In the genomic region with DNA sequence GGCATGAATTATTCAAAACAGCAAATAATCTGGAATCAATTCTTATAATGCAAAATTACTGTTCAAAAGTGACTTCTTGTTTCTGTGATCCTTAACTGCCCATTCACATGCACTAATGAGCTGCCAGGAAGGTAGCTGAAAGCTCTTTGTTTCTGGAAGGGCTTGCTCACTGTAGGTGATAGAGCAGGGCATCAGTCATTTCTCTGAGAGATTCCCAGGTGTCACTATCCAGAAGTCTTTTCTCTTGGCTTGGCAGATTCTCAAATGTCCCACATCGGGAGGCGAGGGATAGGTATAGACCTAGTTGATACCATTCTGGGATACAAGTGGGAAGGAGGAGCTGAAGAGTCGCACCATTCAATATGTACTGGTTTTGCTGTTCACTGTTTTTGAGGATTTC, we compare ENCODE assay signal across 8 cellular contexts. TPM values are rescaled to one million over a fixed set of nuclear protein-coding genes. Genes with fewer than 3 reads are reported as not detected.
"Had no signal": no experiment of that assay in that cellular context is flagged by ENCODE, and none has a peak within 500 bp of the region (broad histone marks: within the 10 kb centered on the region; RNA-seq: fewer than 3 reads in every experiment).

No MANE protein-coding gene starts in this region.

- H3K9me3 ChIP-seq: HAP-1 had no signal

- H3K4me1 ChIP-seq: HAP-1 had no signal

- DNase-seq: GM23248, GOT3, H7, HFFc6 had no signal

- H2AFZ ChIP-seq: GM23248 had no signal

- H3K4me3 ChIP-seq: GM23248, HAP-1 had no signal

- H3K9ac ChIP-seq: GM23248 had no signal

- H3K27ac Mint-ChIP-seq: HFFc6 had no signal

- H3K4me3 Mint-ChIP-seq: HFFc6 had no signal

- H3K36me3 ChIP-seq: HAP-1 had no signal

- H3K27ac ChIP-seq: GM23248 had no signal

- ATAC-seq: HCT116 had no signal

RNA-seq across cellular contexts. Expression of a gene that starts 35.0 kb away (rescaled TPM):
- total RNA-seq: GM23248, H1, H4, H7, HFFc6 had no signal
- polyA plus RNA-seq: GM23248, H1 had no signal

RNA-seq across cellular contexts. Expression of a gene that starts 53.5 kb away (rescaled TPM):
- total RNA-seq: GM23248, H1, H7, HFFc6 had no signal
- polyA plus RNA-seq: GM23248, H1 had no signal
